In genomic region chr14:59277659-59278058, GRCh38 we compare ENCODE assay signal across 18 cellular contexts.
DNase-seq lines count a peak whose midpoint lies in the region; TF ChIP-seq lines count a peak whose summit lies in the region.
"Had no signal": no experiment of that assay in that cellular context is flagged by ENCODE, and none has a peak within 500 bp of the region (broad histone marks: within the 10 kb centered on the region; RNA-seq: fewer than 3 reads in every experiment).

No MANE protein-coding gene starts in this region.

- H3K27ac ChIP-seq in breast epithelium = peak overlapping the region in 1 of 2 donors; percentile 59
- peak overlapping the region; percentile 97 for H3K27ac ChIP-seq in SJSA1
- H3K27ac ChIP-seq: gastrocnemius medialis had no signal

- intact Hi-C loops in MCF 10A (cut with micrococcal nuclease) = no loop called here
- intact Hi-C loops in breast epithelium (cut with DNase I; ENCODE audit: low total_unique reads) = no loop called here
- intact Hi-C loops in head of caudate nucleus (cut with DNase I) = no loop called here

- H3K9me3 ChIP-seq in breast epithelium = no peaks in the 10 kb centered on the region
- H3K9me3 ChIP-seq in SJSA1 (replicated peaks) = no peaks in the 10 kb centered on the region
- H3K9me3 ChIP-seq: gastrocnemius medialis had no signal

- POLR2A ChIA-PET in MCF 10A (lab: Yijun Ruan, JAX) = interaction anchor here (1.5 to 3.7 kb wide), 2 partner anchors 11 to 60 kb away, joined by 3 to 19 read pairs; no protein-coding TSS in a partner anchor

- H3K36me3 ChIP-seq in breast epithelium (no peaks in the 10 kb centered on the region), SJSA1 (no peaks in the 10 kb centered on the region)
- H3K36me3 ChIP-seq: gastrocnemius medialis had no signal

- H3K4me3 Mint-ChIP-seq in MCF 10A (ENCODE audit: unreplicated experiment) = no peak overlapping the region
- H3K4me3 Mint-ChIP-seq: activated naive CD8-positive, alpha-beta T cell treated with anti-CD3 and anti-CD28 coated beads, Interleukin-2, amount 50 U/mL, for 24 hours; activated T-cell treated with anti-CD3 and anti-CD28 coated beads, Interleukin-2, amount 50 U/mL, for 4 hours; CD4-positive, alpha-beta memory T cell; natural killer cell had no signal

- H3K27ac Mint-ChIP-seq in MCF 10A (ENCODE audit: low read depth, unreplicated experiment) = peak overlapping the region; percentile 46
- H3K27ac Mint-ChIP-seq: activated naive CD8-positive, alpha-beta T cell treated with anti-CD3 and anti-CD28 coated beads, Interleukin-2, amount 50 U/mL, for 24 hours; CD4-positive, alpha-beta memory T cell; natural killer cell had no signal

- H3K4me3 ChIP-seq in breast epithelium = no peak overlapping the region
- no peak overlapping the region for H3K4me3 ChIP-seq in SJSA1
- no peak overlapping the region for H3K4me3 ChIP-seq in fibroblast of mammary gland (ENCODE audit: control insufficient read depth, low read depth, low read length)
- H3K4me3 ChIP-seq: gastrocnemius medialis, lung had no signal

- no peaks in the 10 kb centered on the region for H3K27me3 Mint-ChIP-seq in MCF 10A (ENCODE audit: insufficient read depth, unreplicated experiment)
- H3K27me3 Mint-ChIP-seq: activated naive CD8-positive, alpha-beta T cell treated with anti-CD3 and anti-CD28 coated beads, Interleukin-2, amount 50 U/mL, for 24 hours; CD4-positive, alpha-beta memory T cell had no signal

- BruUV-seq in MCF 10A (replicated peaks; lab: Mats Ljungman, UMichigan) = no TSS peak

- CTCF ChIA-PET in MCF 10A (lab: Yijun Ruan, JAX) = interaction anchor here (0.6 to 0.8 kb wide), 2 partner anchors 151 to 166 kb away, joined by 3 to 4 read pairs; no protein-coding TSS in a partner anchor

- H3K4me1 Mint-ChIP-seq in MCF 10A (ENCODE audit: insufficient read depth, unreplicated experiment) = peaks cover 51% of the 10 kb centered on the region

- H3K27me3 ChIP-seq in breast epithelium (no peaks in the 10 kb centered on the region), SJSA1 (replicated peaks) (no peaks in the 10 kb centered on the region)
- H3K27me3 ChIP-seq: gastrocnemius medialis had no signal

- H3K9me3 Mint-ChIP-seq in MCF 10A (ENCODE audit: unreplicated experiment) = no peaks in the 10 kb centered on the region
- H3K9me3 Mint-ChIP-seq: activated naive CD8-positive, alpha-beta T cell treated with anti-CD3 and anti-CD28 coated beads, Interleukin-2, amount 50 U/mL, for 24 hours; activated T-cell treated with anti-CD3 and anti-CD28 coated beads, Interleukin-2, amount 50 U/mL, for 4 hours; natural killer cell had no signal

- DNase-seq in MCF 10A (ENCODE audit: unreplicated experiment) = no peak
- no peak for DNase-seq in breast epithelium (ENCODE audit: low spot score in 2 of 2)
- DNase-seq in SJSA1 (ENCODE audit: low read depth in 1 of 2, low spot score in 2 of 2) = no peak
- peak; percentile 58 for DNase-seq in fibroblast of mammary gland (ENCODE audit: low read depth)
- DNase-seq in head of caudate nucleus = no peak
- DNase-seq in CD1c-positive myeloid dendritic cell (ENCODE audit: extremely low spot score) = no peak
- no peak for DNase-seq in activated naive CD4-positive, alpha-beta T cell treated with Interleukin-2 at 50 U/mL for 16 hours
- DNase-seq in hippocampal formation (lab: John Stamatoyannopoulos, UW) = no peak
- DNase-seq: activated CD4-positive, alpha-beta T cell treated with anti-CD3 and anti-CD28 coated beads, Interleukin-2, amount 50 U/mL, for 48 hours; activated naive CD8-positive, alpha-beta T cell treated with anti-CD3 and anti-CD28 coated beads, Interleukin-2, amount 50 U/mL, for 24 hours; activated T-cell treated with anti-CD3 and anti-CD28 coated beads, Interleukin-2, amount 50 U/mL, for 4 hours; CD4-positive, alpha-beta memory T cell; cerebellar nuclear complex; gastrocnemius medialis; natural killer cell; NCI-H1694; NCI-H446 had no signal

- TF ChIP-seq CTCF in MCF 10A (IDR thresholded peaks at IDR 0.05; ENCODE audit: unreplicated experiment) (no peak), breast epithelium (IDR thresholded peaks at IDR 0.05) (no peak), fibroblast of mammary gland (conservative IDR thresholded peaks at IDR 0.05; ENCODE audit: control insufficient read depth, insufficient read depth, low read depth, low read length) (peak; percentile 9)

- no peak for TF ChIP-seq POLR2A in breast epithelium (IDR thresholded peaks at IDR 0.05)

- no peaks in the 10 kb centered on the region for H3K36me3 Mint-ChIP-seq in MCF 10A (ENCODE audit: insufficient read depth, unreplicated experiment)
- H3K36me3 Mint-ChIP-seq: natural killer cell had no signal

- H3K4me1 ChIP-seq in breast epithelium (peaks cover 0 to 15% of the 10 kb centered on the region in 2 donors), SJSA1 (replicated peaks) (peaks cover 55% of the 10 kb centered on the region)
